8 cellular contexts compared by ENCODE assay signal in the genomic region with DNA sequence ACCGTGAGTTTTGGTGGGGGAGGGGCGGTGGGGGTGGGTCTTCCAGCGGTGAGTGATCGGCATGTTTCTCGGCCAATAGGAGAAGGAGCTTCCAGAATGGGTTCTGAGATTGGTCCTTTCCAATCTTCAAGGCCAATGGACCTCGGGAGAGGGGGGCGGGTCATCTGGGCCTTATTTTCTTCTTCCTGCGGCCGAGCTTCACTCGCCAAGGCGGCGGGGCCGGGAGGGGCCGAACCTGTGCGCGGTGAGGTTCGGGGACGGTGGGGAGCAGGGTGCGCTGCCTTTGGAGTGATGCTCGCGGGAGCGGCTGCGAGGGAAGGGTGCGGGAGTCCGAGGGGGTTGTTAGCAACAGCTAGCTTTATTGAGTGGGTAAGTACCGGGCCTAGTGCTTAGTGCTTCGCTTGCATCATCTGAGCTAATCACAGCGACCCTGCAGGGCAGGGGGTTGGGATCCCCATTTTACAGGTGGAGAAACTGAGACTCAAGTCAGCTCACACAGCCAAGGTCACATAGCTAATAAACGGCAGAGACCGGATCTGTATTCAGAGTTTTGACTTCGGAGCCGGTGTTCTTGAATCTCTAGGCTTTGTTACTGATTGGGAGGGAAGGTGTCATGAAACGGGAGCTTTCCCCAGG. TPM values are rescaled to one million over a fixed set of nuclear protein-coding genes. Genes with fewer than 3 reads are reported as not detected.
DNase-seq lines count a peak whose midpoint lies in the region; ATAC-seq and TF ChIP-seq lines count a peak whose summit lies in the region.

No MANE protein-coding gene starts in this region.

- CTCF ChIA-PET in CD4-positive, alpha-beta T cell (lab: Charles Lee): interaction anchor here (1.6 to 1.9 kb wide), 2 partner anchors 10 to 57 kb away, joined by 4 to 6 read pairs; partner anchors contain the start of gene ST3GAL3
- CTCF ChIA-PET in activated CD4-positive, alpha-beta memory T cell treated with anti-CD3 and anti-CD28 coated beads, Interleukin-2, amount 10 ng/mL, durations not matched to agents 7 days and 5 days (lab: Charles Lee): interaction anchor here (0.9 to 3.2 kb wide), 14 partner anchors 8 to 398 kb away, joined by 3 to 11 read pairs (median 4); partner anchors contain the start of genes IPO13, PTPRF and ST3GAL3

- no peaks in the 10 kb centered on the region for H3K9me3 ChIP-seq in CD4-positive, alpha-beta T cell (ENCODE audit: control insufficient read depth, low read length)

- H3K4me3 Mint-ChIP-seq in CD4-positive, alpha-beta T cell: peak overlapping the region; percentile 98
- peak overlapping the region; percentile 99 for H3K4me3 Mint-ChIP-seq in activated CD4-positive, alpha-beta memory T cell treated with anti-CD3 and anti-CD28 coated beads, Interleukin-2, amount 10 ng/mL, durations not matched to agents 7 days and 5 days

- peaks cover 42% of the 10 kb centered on the region for H3K36me3 Mint-ChIP-seq in CD4-positive, alpha-beta T cell (ENCODE audit: low read depth)
- H3K36me3 Mint-ChIP-seq in activated CD4-positive, alpha-beta memory T cell treated with anti-CD3 and anti-CD28 coated beads, Interleukin-2, amount 10 ng/mL, durations not matched to agents 7 days and 5 days (ENCODE audit: low read depth): peaks cover 24% of the 10 kb centered on the region

- ATAC-seq in CD4-positive, alpha-beta T cell (ENCODE audit: poor library complexity): peak; percentile 71
- ATAC-seq in GM19452 (IDR thresholded peaks at IDR 0.05; ENCODE audit: unreplicated experiment): peak; percentile 50
- peak; percentile 35 for ATAC-seq in HG03575 (IDR thresholded peaks at IDR 0.05; ENCODE audit: extremely low read depth, insufficient number of reproducible peaks, low FRiP score, unreplicated experiment)

- intact Hi-C loops in CD4-positive, alpha-beta T cell (cut with DNase I, micrococcal nuclease): loop anchor here (1.0 to 10.0 kb wide), 5 partner anchors 57 to 883 kb away; partner anchors contain the start of genes C1orf50 (in 1 of the 2), ERI3 (in 1 of the 2), P3H1 (in 1 of the 2) and SLC6A9 (in 1 of the 2)

- H3K27ac ChIP-seq in CD4-positive, alpha-beta T cell (ENCODE audit: low read depth, low read length): peak overlapping the region; percentile 75

- peak in 9 of 10 experiments; percentile 78 to 93 (median 84) for DNase-seq in CD4-positive, alpha-beta T cell
- DNase-seq in NCI-H82 (lab: John Stamatoyannopoulos, UW) (peak; percentile 99), lung microvascular endothelial cell (ENCODE audit: low read depth in 2 of 2) (peak; percentile 98)
- DNase-seq in activated CD4-positive, alpha-beta memory T cell treated with anti-CD3 and anti-CD28 coated beads, Interleukin-2, amount 10 ng/mL, durations not matched to agents 7 days and 5 days: peak; percentile 93
- DNase-seq in effector CD8-positive, alpha-beta T cell (lab: John Stamatoyannopoulos, UW): peak; percentile 87
- peak; percentile 84 to 91 (median 88) for DNase-seq in stimulated activated CD4-positive, alpha-beta T cell treated with anti-CD3 and anti-CD28 coated beads, TNF-alpha, amount 100 ng/mL, for 48 hours (ENCODE audit: low read depth in 3 of 3)

- no peak for TF ChIP-seq CTCF in CD4-positive, alpha-beta T cell (IDR thresholded peaks at IDR 0.05)

- H3K4me1 Mint-ChIP-seq in CD4-positive, alpha-beta T cell (ENCODE audit: low read depth): peaks cover 41% of the 10 kb centered on the region
- H3K4me1 Mint-ChIP-seq in activated CD4-positive, alpha-beta memory T cell treated with anti-CD3 and anti-CD28 coated beads, Interleukin-2, amount 10 ng/mL, durations not matched to agents 7 days and 5 days: peaks cover 37% of the 10 kb centered on the region

- H3K27ac Mint-ChIP-seq in CD4-positive, alpha-beta T cell: peak overlapping the region; percentile 90
- H3K27ac Mint-ChIP-seq in activated CD4-positive, alpha-beta memory T cell treated with anti-CD3 and anti-CD28 coated beads, Interleukin-2, amount 10 ng/mL, durations not matched to agents 7 days and 5 days: peak overlapping the region; percentile 94

- no peaks in the 10 kb centered on the region for H3K27me3 Mint-ChIP-seq in CD4-positive, alpha-beta T cell
- peaks cover 5% of the 10 kb centered on the region for H3K27me3 Mint-ChIP-seq in activated CD4-positive, alpha-beta memory T cell treated with anti-CD3 and anti-CD28 coated beads, Interleukin-2, amount 10 ng/mL, durations not matched to agents 7 days and 5 days

- POLR2A ChIA-PET in CD4-positive, alpha-beta T cell (lab: Charles Lee): interaction anchor here (0.7 to 2.8 kb wide), 15 partner anchors 9 to 992 kb away, joined by 3 to 33 read pairs (median 4); partner anchors contain the start of genes CDC20, CFAP57, EBNA1BP2 and HYI
- POLR2A ChIA-PET in activated CD4-positive, alpha-beta memory T cell treated with anti-CD3 and anti-CD28 coated beads, Interleukin-2, amount 10 ng/mL, durations not matched to agents 7 days and 5 days (lab: Charles Lee): interaction anchor here (0.7 to 5.2 kb wide), 29 partner anchors 8 to 982 kb away, joined by 3 to 64 read pairs (median 5); partner anchors contain the start of genes ARTN, ATP6V0B, C1orf50 and CDC20

- H3K27me3 ChIP-seq in CD4-positive, alpha-beta T cell (ENCODE audit: control insufficient read depth, insufficient read depth, low read length): no peaks in the 10 kb centered on the region

- H3K9me3 Mint-ChIP-seq in CD4-positive, alpha-beta T cell: no peaks in the 10 kb centered on the region
- H3K9me3 Mint-ChIP-seq in activated CD4-positive, alpha-beta memory T cell treated with anti-CD3 and anti-CD28 coated beads, Interleukin-2, amount 10 ng/mL, durations not matched to agents 7 days and 5 days: no peaks in the 10 kb centered on the region

RNA-seq across cellular contexts. Expression of gene KDM4A, which starts 0.5 kb away (rescaled TPM):
- 10 to 100 TPM; 17.4 to 21.2 TPM for total RNA-seq in CD4-positive, alpha-beta T cell
- 10 to 100 TPM; 45.3 to 49.4 TPM for total RNA-seq in activated CD4-positive, alpha-beta memory T cell treated with anti-CD3 and anti-CD28 coated beads, Interleukin-2, amount 10 ng/mL, durations not matched to agents 7 days and 5 days
- total RNA-seq in lung microvascular endothelial cell: 29.4 and 31.0 TPM in 2 replicates

RNA-seq across cellular contexts. Expression of gene ST3GAL3, which starts 56.9 kb away (rescaled TPM):
- total RNA-seq in CD4-positive, alpha-beta T cell: 10 to 100 TPM; 17.6 to 20.5 TPM
- 10 to 100 TPM; 14.2 to 16.9 TPM for total RNA-seq in activated CD4-positive, alpha-beta memory T cell treated with anti-CD3 and anti-CD28 coated beads, Interleukin-2, amount 10 ng/mL, durations not matched to agents 7 days and 5 days
- total RNA-seq in lung microvascular endothelial cell: 7.2 and 9.9 TPM in 2 replicates

Comparison
In these comparisons a context has a peak if more than half of its experiments do, and no peak if none do; other contexts are left out.
1. Peak in every context shown above with its lines: DNase-seq, ATAC-seq and H3K27ac ChIP-seq.